Comparison of ENCODE assay signal across 9 cellular contexts in genomic region chr14:32933623-32933942, GRCh38. TPM values are rescaled to one million over a fixed set of nuclear protein-coding genes. Genes with fewer than 3 reads are reported as not detected.
A peak's percentile ranks its signal among the peaks of the same experiment; 100 is the strongest.
DNase-seq lines count a peak whose midpoint lies in the region; ATAC-seq and TF ChIP-seq lines count a peak whose summit lies in the region.
"Had no signal": no experiment of that assay in that cellular context is flagged by ENCODE, and none has a peak within 500 bp of the region (broad histone marks: within the 10 kb centered on the region; RNA-seq: fewer than 3 reads in every experiment).

No MANE protein-coding gene starts in this region.

- H3K4me3 ChIP-seq in ACC112 (ENCODE audit: low read depth, low read length) (peak overlapping the region; percentile 80), HUES64 (ENCODE audit: low read length) (peak overlapping the region; percentile 68), esophagus (ENCODE audit: low read depth in 1 of 2, low read length in 2 of 2) (peak overlapping the region; percentile 31 to 42)

- no peak overlapping the region for H3K27ac ChIP-seq in ACC112 (ENCODE audit: low read depth, low read length)
- no peak overlapping the region for H3K27ac ChIP-seq in HUES64 (ENCODE audit: low read depth, low read length)
- no peak overlapping the region for H3K27ac ChIP-seq in esophagus (ENCODE audit: low read depth in 2 of 2, low read length in 1 of 2)

- H3K9me3 Mint-ChIP-seq in neural crest cell: no peaks in the 10 kb centered on the region
- no peaks in the 10 kb centered on the region for H3K9me3 Mint-ChIP-seq in activated T-helper 1 cell treated with anti-CD3 and anti-CD28 coated beads, Interleukin-12 subunit alpha, Interleukin-12 subunit beta, Interleukin-2, Interleukin-4 antibody, amounts not matched to agents 30 ng/mL and 10 ng/mL and 1 ng/mL, durations not matched to agents 14 hours and 24 hours and 36 hours
- H3K9me3 Mint-ChIP-seq in activated CD8-positive, alpha-beta T cell treated with anti-CD3 and anti-CD28 coated beads, Interleukin-2, amount 10 ng/mL, durations not matched to agents 7 days and 5 days (ENCODE audit: insufficient read depth): no peaks in the 10 kb centered on the region

- CTCF ChIA-PET in activated CD8-positive, alpha-beta T cell treated with anti-CD3 and anti-CD28 coated beads, Interleukin-2, amount 10 ng/mL, durations not matched to agents 7 days and 5 days (lab: Charles Lee): no interaction called here

- H3K79me2 ChIP-seq in ACC112 (ENCODE audit: control insufficient read depth, insufficient read depth, low read length, unreplicated experiment): no peaks in the 10 kb centered on the region

- WGBS in HUES64: under 1% methylated on average over 11 of the region's 15 CpGs
- WGBS in esophagus, 2 donors: 0 to 2% methylated on average over 15 of the region's 15 CpGs

- peaks cover 85% of the 10 kb centered on the region for H3K27me3 ChIP-seq in ACC112 (ENCODE audit: insufficient read depth, low read length)
- peaks cover 82% of the 10 kb centered on the region for H3K27me3 ChIP-seq in HUES64 (ENCODE audit: insufficient read depth, low read length)
- H3K27me3 ChIP-seq in esophagus (ENCODE audit: control insufficient read depth in 1 of 2, insufficient read depth in 2 of 2, low read length in 2 of 2): peaks cover 5 to 14% of the 10 kb centered on the region in 2 donors

- TF ChIP-seq CTCF in neural crest cell (conservative IDR thresholded peaks at IDR 0.05): peak; percentile 63

- H3K27ac Mint-ChIP-seq in neural crest cell (ENCODE audit: unreplicated experiment): peak overlapping the region; percentile 99
- no peak overlapping the region for H3K27ac Mint-ChIP-seq in activated T-helper 1 cell treated with anti-CD3 and anti-CD28 coated beads, Interleukin-12 subunit alpha, Interleukin-12 subunit beta, Interleukin-2, Interleukin-4 antibody, amounts not matched to agents 30 ng/mL and 10 ng/mL and 1 ng/mL, durations not matched to agents 14 hours and 24 hours and 36 hours
- no peak overlapping the region for H3K27ac Mint-ChIP-seq in activated CD8-positive, alpha-beta T cell treated with anti-CD3 and anti-CD28 coated beads, Interleukin-2, amount 10 ng/mL, durations not matched to agents 7 days and 5 days

- DNase-seq in neural crest cell (ENCODE audit: low read depth, low spot score) (peak; percentile 22), NCI-H524 treated with DMSO at 0.1 percent for 48 hours (lab: John Stamatoyannopoulos, UW) (no peak), dedifferentiated amniotic fluid mesenchymal stem cell (ENCODE audit: extremely low spot score) (no peak)
- no peak for DNase-seq in activated T-helper 1 cell treated with anti-CD3 and anti-CD28 coated beads, Interleukin-12 subunit alpha, Interleukin-12 subunit beta, Interleukin-2, Interleukin-4 antibody, amounts not matched to agents 30 ng/mL and 10 ng/mL and 1 ng/mL, durations not matched to agents 14 hours and 24 hours and 36 hours (ENCODE audit: low spot score)
- no peak for DNase-seq in activated CD8-positive, alpha-beta T cell treated with anti-CD3 and anti-CD28 coated beads, Interleukin-2, amount 10 ng/mL, durations not matched to agents 7 days and 5 days
- DNase-seq: stimulated activated naive CD4-positive, alpha-beta T cell treated with Interleukin-2 at 50 U/mL for 16 hours had no signal

- intact Hi-C loops in activated T-helper 1 cell treated with anti-CD3 and anti-CD28 coated beads, Interleukin-12 subunit alpha, Interleukin-12 subunit beta, Interleukin-2, Interleukin-4 antibody, amounts not matched to agents 30 ng/mL and 10 ng/mL and 1 ng/mL, durations not matched to agents 14 hours and 24 hours and 36 hours (cut with micrococcal nuclease): loop anchor here (10.0 kb wide), 1 partner anchor 861 kb away; no protein-coding TSS in a partner anchor

- POLR2A ChIA-PET in activated CD8-positive, alpha-beta T cell treated with anti-CD3 and anti-CD28 coated beads, Interleukin-2, amount 10 ng/mL, durations not matched to agents 7 days and 5 days (lab: Charles Lee): no interaction called here

- no peak for ATAC-seq in activated CD8-positive, alpha-beta T cell treated with anti-CD3 and anti-CD28 coated beads, Interleukin-2, amount 10 ng/mL, durations not matched to agents 7 days and 5 days

- peaks cover 6% of the 10 kb centered on the region for H3K4me1 ChIP-seq in ACC112 (ENCODE audit: control insufficient read depth, insufficient read depth, low read length, unreplicated experiment)
- peaks cover 36% of the 10 kb centered on the region for H3K4me1 ChIP-seq in HUES64 (ENCODE audit: insufficient read depth, low read length)
- peaks cover 3 to 7% of the 10 kb centered on the region in 2 donors for H3K4me1 ChIP-seq in esophagus (ENCODE audit: control insufficient read depth in 2 of 2, insufficient read depth in 2 of 2, low read length in 1 of 2)

- no peaks in the 10 kb centered on the region for H3K9me3 ChIP-seq in HUES64 (ENCODE audit: insufficient read depth, low read depth, low read length)
- H3K9me3 ChIP-seq in esophagus (ENCODE audit: control insufficient read depth in 2 of 2, insufficient read depth in 1 of 2, low read depth in 1 of 2, low read length in 1 of 2): peaks cover 0 to 2% of the 10 kb centered on the region in 2 donors

- H3K36me3 ChIP-seq in ACC112 (ENCODE audit: insufficient read depth, low read length) (no peaks in the 10 kb centered on the region), HUES64 (ENCODE audit: insufficient read depth, low read length) (no peaks in the 10 kb centered on the region), esophagus (ENCODE audit: control insufficient read depth in 2 of 2, insufficient read depth in 2 of 2, low read length in 1 of 2) (no peaks in the 10 kb centered on the region)

- no peaks in the 10 kb centered on the region for H3K36me3 Mint-ChIP-seq in neural crest cell (ENCODE audit: low read depth)
- peaks cover 2% of the 10 kb centered on the region for H3K36me3 Mint-ChIP-seq in activated T-helper 1 cell treated with anti-CD3 and anti-CD28 coated beads, Interleukin-12 subunit alpha, Interleukin-12 subunit beta, Interleukin-2, Interleukin-4 antibody, amounts not matched to agents 30 ng/mL and 10 ng/mL and 1 ng/mL, durations not matched to agents 14 hours and 24 hours and 36 hours (ENCODE audit: low read depth)
- peaks cover 2% of the 10 kb centered on the region for H3K36me3 Mint-ChIP-seq in activated CD8-positive, alpha-beta T cell treated with anti-CD3 and anti-CD28 coated beads, Interleukin-2, amount 10 ng/mL, durations not matched to agents 7 days and 5 days (ENCODE audit: low read depth)

- H3K4me1 Mint-ChIP-seq in neural crest cell: peaks cover 51% of the 10 kb centered on the region
- H3K4me1 Mint-ChIP-seq in activated T-helper 1 cell treated with anti-CD3 and anti-CD28 coated beads, Interleukin-12 subunit alpha, Interleukin-12 subunit beta, Interleukin-2, Interleukin-4 antibody, amounts not matched to agents 30 ng/mL and 10 ng/mL and 1 ng/mL, durations not matched to agents 14 hours and 24 hours and 36 hours (ENCODE audit: low read depth): peaks cover 17% of the 10 kb centered on the region
- peaks cover 15% of the 10 kb centered on the region for H3K4me1 Mint-ChIP-seq in activated CD8-positive, alpha-beta T cell treated with anti-CD3 and anti-CD28 coated beads, Interleukin-2, amount 10 ng/mL, durations not matched to agents 7 days and 5 days (ENCODE audit: low read depth)

- H3K9ac ChIP-seq in HUES64 (ENCODE audit: low read depth, low read length): peak overlapping the region; percentile 10; the same call in 1 of the 2 replicates

- peak overlapping the region; percentile 74 for H2AFZ ChIP-seq in ACC112 (ENCODE audit: low read length, unreplicated experiment)

- peaks cover 21% of the 10 kb centered on the region for H3K27me3 Mint-ChIP-seq in neural crest cell (ENCODE audit: low read depth)
- H3K27me3 Mint-ChIP-seq in activated T-helper 1 cell treated with anti-CD3 and anti-CD28 coated beads, Interleukin-12 subunit alpha, Interleukin-12 subunit beta, Interleukin-2, Interleukin-4 antibody, amounts not matched to agents 30 ng/mL and 10 ng/mL and 1 ng/mL, durations not matched to agents 14 hours and 24 hours and 36 hours (ENCODE audit: insufficient read depth): peaks cover 65% of the 10 kb centered on the region
- peaks cover 59% of the 10 kb centered on the region for H3K27me3 Mint-ChIP-seq in activated CD8-positive, alpha-beta T cell treated with anti-CD3 and anti-CD28 coated beads, Interleukin-2, amount 10 ng/mL, durations not matched to agents 7 days and 5 days (ENCODE audit: low read depth)

- peak overlapping the region; percentile 95 for H3K4me3 Mint-ChIP-seq in neural crest cell
- H3K4me3 Mint-ChIP-seq in activated T-helper 1 cell treated with anti-CD3 and anti-CD28 coated beads, Interleukin-12 subunit alpha, Interleukin-12 subunit beta, Interleukin-2, Interleukin-4 antibody, amounts not matched to agents 30 ng/mL and 10 ng/mL and 1 ng/mL, durations not matched to agents 14 hours and 24 hours and 36 hours: no peak overlapping the region
- H3K4me3 Mint-ChIP-seq in activated CD8-positive, alpha-beta T cell treated with anti-CD3 and anti-CD28 coated beads, Interleukin-2, amount 10 ng/mL, durations not matched to agents 7 days and 5 days: no peak overlapping the region

RNA-seq across cellular contexts. Expression of gene NPAS3, which starts 5.1 kb away (rescaled TPM):
- 1.7 TPM for polyA plus RNA-seq in HUES64 (2013, experiment 1 of 2)
- polyA plus RNA-seq in HUES64 (2013, experiment 2 of 2): 1.8 TPM
- polyA plus RNA-seq in esophagus: under 1 TPM; 0.08 to 0.13 TPM
- total RNA-seq in neural crest cell: 18.2 and 21.1 TPM in 2 replicates
- total RNA-seq in activated T-helper 1 cell treated with anti-CD3 and anti-CD28 coated beads, Interleukin-12 subunit alpha, Interleukin-12 subunit beta, Interleukin-2, Interleukin-4 antibody, amounts not matched to agents 30 ng/mL and 10 ng/mL and 1 ng/mL, durations not matched to agents 14 hours and 24 hours and 36 hours: not detected in 2 replicates
- not detected for total RNA-seq in activated CD8-positive, alpha-beta T cell treated with anti-CD3 and anti-CD28 coated beads, Interleukin-2, amount 10 ng/mL, durations not matched to agents 7 days and 5 days

Comparison
In these comparisons a context has a peak if more than half of its experiments do, and no peak if none do; other contexts are left out.
1. RNA of gene NPAS3, which starts 5.1 kb away (total RNA-seq): 18.2 to 21.1 TPM in neural crest cell; not detected in activated CD8-positive, alpha-beta T cell treated with anti-CD3 and anti-CD28 coated beads, Interleukin-2, amount 10 ng/mL, durations not matched to agents 7 days and 5 days and not detected in activated T-helper 1 cell treated with anti-CD3 and anti-CD28 coated beads, Interleukin-12 subunit alpha, Interleukin-12 subunit beta, Interleukin-2, Interleukin-4 antibody, amounts not matched to agents 30 ng/mL and 10 ng/mL and 1 ng/mL, durations not matched to agents 14 hours and 24 hours and 36 hours; every median in the first group is over 10 times any median in the second.
2. Peak in every context shown above with its lines, with median percentiles within 50 percentile points of each other: H3K4me3 ChIP-seq.